In genomic region chr14:76954371-76954770, GRCh38 we compare ENCODE assay signal across 9 cellular contexts.
DNase-seq lines count a peak whose midpoint lies in the region; ATAC-seq and TF ChIP-seq lines count a peak whose summit lies in the region.
"Had no signal": no experiment of that assay in that cellular context is flagged by ENCODE, and none has a peak within 500 bp of the region (broad histone marks: within the 10 kb centered on the region; RNA-seq: fewer than 3 reads in every experiment).

No MANE protein-coding gene starts in this region.

- TF ChIP-seq POLR2A in gastroesophageal sphincter (IDR thresholded peaks at IDR 0.05) = no peak
- no peak for TF ChIP-seq POLR2A in sigmoid colon (IDR thresholded peaks at IDR 0.05)

- H3K4me1 ChIP-seq in GM23248 (ENCODE audit: insufficient read depth) (peaks cover 62% of the 10 kb centered on the region), gastroesophageal sphincter (peaks cover 3 to 89% (median 50%) of the 10 kb centered on the region in 3 donors), sigmoid colon (peaks cover 0 to 82% (median 78%) of the 10 kb centered on the region in 4 donors)

- H3K9me3 Mint-ChIP-seq in activated B cell treated with CpG ODN at 0.5 μM for 24 hours = no peaks in the 10 kb centered on the region

- ATAC-seq in activated B cell treated with CpG ODN at 0.5 μM for 24 hours (ENCODE audit: low read depth) = no peak
- ATAC-seq in gastroesophageal sphincter = no peak
- ATAC-seq in HG03039 (IDR thresholded peaks at IDR 0.05; ENCODE audit: unreplicated experiment) = no peak

- TF ChIP-seq EP300 in gastroesophageal sphincter (IDR thresholded peaks at IDR 0.05) (no peak), sigmoid colon (IDR thresholded peaks at IDR 0.05) (no peak)

- no peaks in the 10 kb centered on the region for H3K9me3 ChIP-seq in GM23248 (ENCODE audit: low read depth)
- H3K9me3 ChIP-seq in gastroesophageal sphincter = no peaks in the 10 kb centered on the region
- H3K9me3 ChIP-seq in sigmoid colon = no peaks in the 10 kb centered on the region

- no peaks in the 10 kb centered on the region for H4K20me1 ChIP-seq in GM23248 (ENCODE audit: insufficient read depth)

- 58 to 64% methylated on average over 3 of the region's 3 CpGs for WGBS in GM23248 (ENCODE audit: low coverage in 1 of 2, low lambda C conversion rate in 2 of 2, missing lambda C conversion rate in 2 of 2), 2 experiments
- WGBS in gastroesophageal sphincter (ENCODE audit: low coverage in 1 of 2), 2 donors = 65 to 88% methylated on average over 2 to 3 of the region's 3 CpGs
- 68 to 80% methylated on average over 3 of the region's 3 CpGs for WGBS in sigmoid colon, 2 donors

- DNase-seq in GM23248 = peak; percentile 26
- DNase-seq in activated B cell treated with CpG ODN at 0.5 μM for 24 hours = no peak
- no peak for DNase-seq in sigmoid colon
- DNase-seq in NCI-H510A (lab: John Stamatoyannopoulos, UW) = no peak
- no peak for DNase-seq in NAMALWA (ENCODE audit: low spot score)
- no peak for DNase-seq in HUDEP-2 (lab: John Stamatoyannopoulos, UW; ENCODE audit: unreplicated experiment in 76 of 76)
- DNase-seq: NCI-H2081 had no signal

- H3K27ac ChIP-seq in GM23248 (peak overlapping the region; percentile 90), gastroesophageal sphincter (peak overlapping the region; percentile 69 to 97 (median 92)), sigmoid colon (peak overlapping the region; percentile 91 to 97 (median 96))

- CTCF ChIA-PET in activated B cell treated with CpG ODN at 0.5 μM for 24 hours (lab: Charles Lee) = no interaction called here

- POLR2A ChIA-PET in activated B cell treated with CpG ODN at 0.5 μM for 24 hours (lab: Charles Lee) = interaction anchor here (0.9 to 4.3 kb wide), 6 partner anchors 8 to 144 kb away, joined by 3 to 88 read pairs (median 4); partner anchors contain the start of genes CIPC and IRF2BPL

- intact Hi-C loops in activated B cell treated with CpG ODN at 0.5 μM for 24 hours (cut with micrococcal nuclease) (no loop called here), sigmoid colon (cut with DNase I) (no loop called here)

- in situ Hi-C loops in GM23248 (cut with MboI) = no loop called here

- TF ChIP-seq CTCF in activated B cell treated with CpG ODN at 0.5 μM for 24 hours (IDR thresholded peaks at IDR 0.05) (no peak), gastroesophageal sphincter (IDR thresholded peaks at IDR 0.05) (no peak), sigmoid colon (IDR thresholded peaks at IDR 0.05) (no peak)

- no peaks in the 10 kb centered on the region for H3K27me3 ChIP-seq in GM23248 (replicated peaks; ENCODE audit: insufficient read depth)
- H3K27me3 ChIP-seq in gastroesophageal sphincter = no peaks in the 10 kb centered on the region
- H3K27me3 ChIP-seq in sigmoid colon = no peaks in the 10 kb centered on the region

- H3K4me3 Mint-ChIP-seq in activated B cell treated with CpG ODN at 0.5 μM for 24 hours = no peak overlapping the region

- H3K27ac Mint-ChIP-seq in activated B cell treated with CpG ODN at 0.5 μM for 24 hours = peak overlapping the region; percentile 71

- H3K36me3 Mint-ChIP-seq in activated B cell treated with CpG ODN at 0.5 μM for 24 hours (ENCODE audit: low read depth) = no peaks in the 10 kb centered on the region

- no peaks in the 10 kb centered on the region for H3K9me2 ChIP-seq in GM23248 (ENCODE audit: insufficient read depth)

- peak overlapping the region; percentile 86 for H3K9ac ChIP-seq in GM23248

- H3K36me3 ChIP-seq in GM23248 (ENCODE audit: low read depth) (no peaks in the 10 kb centered on the region), gastroesophageal sphincter (no peaks in the 10 kb centered on the region), sigmoid colon (no peaks in the 10 kb centered on the region)

- peaks cover 44% of the 10 kb centered on the region for H3F3A ChIP-seq in GM23248 (ENCODE audit: insufficient read depth)

- H3K27me3 Mint-ChIP-seq in activated B cell treated with CpG ODN at 0.5 μM for 24 hours = no peaks in the 10 kb centered on the region

- no peaks in the 10 kb centered on the region for H3K79me2 ChIP-seq in GM23248 (ENCODE audit: insufficient read depth)

- 0 out of 2 replicates have a peak overlapping the region, but pooled peaks have one; percentile 13 for H2AFZ ChIP-seq in GM23248

- peak overlapping the region; percentile 81 for H3K4me2 ChIP-seq in GM23248 (ENCODE audit: unreplicated experiment)

- peaks cover 54% of the 10 kb centered on the region for H3K4me1 Mint-ChIP-seq in activated B cell treated with CpG ODN at 0.5 μM for 24 hours

- H3K4me3 ChIP-seq in GM23248 (no peak overlapping the region), gastroesophageal sphincter (no peak overlapping the region), sigmoid colon (no peak overlapping the region)
